ENCODE assay signal across 8 cellular contexts in the genomic region with DNA sequence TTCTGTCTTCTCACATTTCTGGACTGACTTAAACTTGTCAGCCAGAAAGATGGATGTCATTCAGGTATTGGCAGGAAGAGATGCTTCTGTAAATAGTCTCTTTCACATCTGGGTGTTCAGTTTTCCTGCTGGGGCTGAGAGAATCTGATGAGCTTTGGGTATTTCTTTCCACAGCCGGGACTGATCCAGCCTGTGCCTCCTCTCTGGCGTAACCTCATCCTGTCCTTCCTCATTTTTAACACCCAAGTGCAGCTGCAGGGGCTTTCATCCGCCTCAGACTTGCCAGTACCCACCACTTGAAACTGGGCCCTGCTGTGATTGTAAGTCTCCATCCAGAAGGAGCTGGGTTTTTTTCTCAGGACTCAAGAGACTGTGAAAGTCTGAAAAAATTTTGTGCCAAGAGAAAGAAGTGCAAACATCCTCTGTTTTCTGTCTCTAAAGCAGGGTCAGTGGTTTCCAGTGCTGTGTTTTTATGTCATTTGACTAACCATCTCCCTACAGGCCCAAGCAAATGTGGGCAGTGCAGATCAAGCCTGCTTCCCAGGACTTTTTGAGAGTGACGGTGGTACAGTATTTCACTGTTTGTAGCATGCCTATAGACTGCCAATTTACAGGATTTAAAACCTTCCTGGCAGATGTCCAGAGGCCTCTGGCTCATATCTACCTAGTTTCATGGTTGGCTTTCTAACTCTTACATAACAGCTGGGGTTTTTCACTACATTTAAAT.
DNase-seq lines count a peak whose midpoint lies in the region; ATAC-seq, FAIRE-seq and TF ChIP-seq lines count a peak whose summit lies in the region.

No MANE protein-coding gene starts in this region.

- TF ChIP-seq CTCF in DOHH2 (IDR thresholded peaks at IDR 0.05; ENCODE audit: low read depth, low read length, poor library complexity, severe bottlenecking) (no peak), astrocyte (IDR thresholded peaks at IDR 0.05; ENCODE audit: insufficient read depth, low read depth, low read length) (no peak), left lung (IDR thresholded peaks at IDR 0.05) (no peak)

- peaks cover 25% of the 10 kb centered on the region for H3K4me1 ChIP-seq in DOHH2 (ENCODE audit: control insufficient read depth, low read length)
- H3K4me1 ChIP-seq in astrocyte (ENCODE audit: insufficient read depth, low read length) = no peaks in the 10 kb centered on the region
- H3K4me1 ChIP-seq in left lung = peaks cover 12 to 13% of the 10 kb centered on the region in 2 donors

- H3K27ac ChIP-seq in DOHH2 (ENCODE audit: low read depth, low read length) = peak overlapping the region; percentile 23
- no peak overlapping the region for H3K27ac ChIP-seq in astrocyte (ENCODE audit: low read depth, low read length)
- peak overlapping the region in 1 of 2 donors; percentile 42 for H3K27ac ChIP-seq in left lung

- no peaks in the 10 kb centered on the region for H3K27me3 ChIP-seq in DOHH2 (ENCODE audit: control insufficient read depth, low read length)
- H3K27me3 ChIP-seq in astrocyte (ENCODE audit: insufficient read depth, low read length) = peaks cover 4% of the 10 kb centered on the region
- no peaks in the 10 kb centered on the region for H3K27me3 ChIP-seq in left lung

- H3K9me3 ChIP-seq in DOHH2 (ENCODE audit: control insufficient read depth, insufficient read depth, low read length) = no peaks in the 10 kb centered on the region
- no peaks in the 10 kb centered on the region for H3K9me3 ChIP-seq in astrocyte (ENCODE audit: insufficient read depth, low read depth, low read length)
- no peaks in the 10 kb centered on the region for H3K9me3 ChIP-seq in left lung

- H3K36me3 Mint-ChIP-seq in astrocyte (ENCODE audit: low read depth, unreplicated experiment) (no peaks in the 10 kb centered on the region), immature natural killer cell (no peaks in the 10 kb centered on the region)

- intact Hi-C loops in left lung (cut with DNase I) = no loop called here

- H4K20me1 ChIP-seq in DOHH2 (ENCODE audit: control insufficient read depth, insufficient read depth, low read depth, low read length) = no peaks in the 10 kb centered on the region
- H4K20me1 ChIP-seq in astrocyte (ENCODE audit: insufficient read depth, low read length) = peaks cover 52% of the 10 kb centered on the region

- H2AFZ ChIP-seq in astrocyte (ENCODE audit: low read depth, low read length) = no peak overlapping the region

- H3K79me2 ChIP-seq in DOHH2 (ENCODE audit: control insufficient read depth, low read length) (no peaks in the 10 kb centered on the region), astrocyte (ENCODE audit: insufficient read depth, low read length) (no peaks in the 10 kb centered on the region)

- ATAC-seq in HG03095 (IDR thresholded peaks at IDR 0.05; ENCODE audit: unreplicated experiment) (peak; percentile 52), left lung (peak; percentile 44), HG03521 (IDR thresholded peaks at IDR 0.05; ENCODE audit: unreplicated experiment) (no peak), GM18873 (IDR thresholded peaks at IDR 0.05; ENCODE audit: low FRiP score, unreplicated experiment) (no peak)

- no peaks in the 10 kb centered on the region for H3F3A ChIP-seq in DOHH2 (ENCODE audit: control insufficient read depth, insufficient read depth)

- H3K4me2 ChIP-seq in DOHH2 (ENCODE audit: low read length) = peak overlapping the region; percentile 50
- H3K4me2 ChIP-seq in astrocyte (ENCODE audit: low read length) = no peak overlapping the region

- peak; percentile 37 for DNase-seq in astrocyte (ENCODE audit: low read depth)
- DNase-seq in left lung = no peak
- DNase-seq in immature natural killer cell = no peak
- no peak for DNase-seq in activated T-cell treated with anti-CD3 and anti-CD28 coated beads, Interleukin-2, amount 50 U/mL, for 48 hours

- H3K27ac Mint-ChIP-seq in astrocyte (ENCODE audit: unreplicated experiment) = peak overlapping the region; percentile 50
- H3K27ac Mint-ChIP-seq in immature natural killer cell = no peak overlapping the region

- H3K27me3 Mint-ChIP-seq in astrocyte (ENCODE audit: low read depth, unreplicated experiment) (no peaks in the 10 kb centered on the region), immature natural killer cell (ENCODE audit: low read depth in 3 of 3) (no peaks in the 10 kb centered on the region)

- peaks cover 12% of the 10 kb centered on the region for H3K4me1 Mint-ChIP-seq in astrocyte (ENCODE audit: low read depth, unreplicated experiment)
- no peaks in the 10 kb centered on the region for H3K4me1 Mint-ChIP-seq in immature natural killer cell

- H3K9me2 ChIP-seq in DOHH2 (replicated peaks; ENCODE audit: control insufficient read depth, low read length) = no peaks in the 10 kb centered on the region

- no peak for FAIRE-seq in astrocyte (lab: Jason Lieb, UNC)

- no peak overlapping the region for H3K9ac ChIP-seq in astrocyte (ENCODE audit: low read length)

- H3K9me3 Mint-ChIP-seq in astrocyte (ENCODE audit: unreplicated experiment) = no peaks in the 10 kb centered on the region
- peaks cover 0 to 2% (median 0%) of the 10 kb centered on the region in 6 donors for H3K9me3 Mint-ChIP-seq in immature natural killer cell

- peak overlapping the region; percentile 13; the same call in 1 of the 2 replicates for H3K4me3 ChIP-seq in DOHH2 (ENCODE audit: low read length)
- no peak overlapping the region for H3K4me3 ChIP-seq in astrocyte (ENCODE audit: insufficient read depth, low read depth, low read length)
- no peak overlapping the region for H3K4me3 ChIP-seq in left lung

- no peak overlapping the region for H3K4me3 Mint-ChIP-seq in astrocyte (ENCODE audit: unreplicated experiment)
- no peak overlapping the region for H3K4me3 Mint-ChIP-seq in immature natural killer cell

- H3K36me3 ChIP-seq in DOHH2 (ENCODE audit: control insufficient read depth, low read length) (no peaks in the 10 kb centered on the region), astrocyte (ENCODE audit: insufficient read depth, low read length) (no peaks in the 10 kb centered on the region), left lung (no peaks in the 10 kb centered on the region)

Comparison
In these comparisons a context has a peak if more than half of its experiments do, and no peak if none do; other contexts are left out.
1. ATAC-seq: peak in HG03095 (single experiment) and left lung (single experiment); none in HG03521 (single experiment) and GM18873 (single experiment).